In the genomic region with DNA sequence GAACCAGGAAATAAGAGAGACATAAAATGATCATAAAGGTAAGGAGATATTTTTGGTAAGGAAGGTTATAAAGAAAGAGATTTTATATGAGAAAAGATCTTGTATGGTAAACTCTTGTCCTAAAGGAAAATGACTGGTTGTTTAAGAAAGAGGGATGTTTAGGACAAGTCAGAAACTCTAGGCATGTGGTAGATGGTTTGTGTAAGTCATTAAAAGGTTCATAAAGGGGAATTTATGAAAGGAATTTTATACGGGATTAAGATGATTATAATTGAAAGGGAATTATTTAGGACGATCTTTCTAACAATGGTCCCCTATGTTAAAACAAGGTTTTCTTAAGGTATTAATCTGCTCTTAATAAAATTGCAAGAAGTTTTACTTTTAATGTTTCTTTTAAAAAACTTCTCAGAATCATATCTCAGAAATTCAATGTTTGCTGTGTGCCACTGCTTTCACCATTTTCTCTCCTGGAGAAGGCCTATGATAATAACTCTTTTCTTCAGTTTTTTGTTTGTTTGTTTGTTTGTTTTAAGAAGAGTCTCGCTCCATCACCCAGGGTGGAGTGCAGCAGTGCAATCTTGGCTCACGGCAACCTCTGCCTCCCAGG, we compare ENCODE assay signal across 31 cellular contexts.
"Had no signal": no experiment of that assay in that cellular context is flagged by ENCODE, and none has a peak within 500 bp of the region (broad histone marks: within the 10 kb centered on the region; RNA-seq: fewer than 3 reads in every experiment).

No MANE protein-coding gene starts in this region.

- DNase-seq: activated B cell treated with CpG ODN at 0.5 μM for 24 hours; activated CD4-positive, alpha-beta memory T cell treated with anti-CD3 and anti-CD28 coated beads for 36 hours; activated CD4-positive, alpha-beta T cell treated with anti-CD3 and anti-CD28 coated beads for 4 hours; activated CD4-positive, alpha-beta T cell treated with anti-CD3 and anti-CD28 coated beads, Interleukin-2, amount 10 ng/mL, durations not matched to agents 24 days and 14 days; activated CD4-positive, alpha-beta T cell treated with anti-CD3 and anti-CD28 coated beads, Interleukin-2, amount 50 U/mL, for 1 hour; activated CD4-positive, alpha-beta T cell treated with anti-CD3 and anti-CD28 coated beads, Interleukin-2, amount 50 U/mL, for 4 hours; activated CD8-positive, alpha-beta memory T cell treated with anti-CD3 and anti-CD28 coated beads, Interleukin-2, amount 50 U/mL, for 4 hours; activated CD8-positive, alpha-beta T cell treated with anti-CD3 and anti-CD28 coated beads for 36 hours; activated effector memory CD4-positive, alpha-beta T cell treated with anti-CD3 and anti-CD28 coated beads, Interleukin-2, amount 50 U/mL, for 16 hours; activated gamma-delta T cell treated with Interleukin-2 at 50 U/mL for 16 hours; activated naive CD4-positive, alpha-beta T cell; activated naive CD4-positive, alpha-beta T cell treated with anti-CD3 and anti-CD28 coated beads for 36 hours; activated naive CD4-positive, alpha-beta T cell treated with anti-CD3 and anti-CD28 coated beads, Interleukin-2, amount 50 U/mL, for 16 hours; activated naive CD8-positive, alpha-beta T cell treated with anti-CD3 and anti-CD28 coated beads for 36 hours; activated T-cell treated with anti-CD3 and anti-CD28 coated beads for 4 hours; activated T-cell treated with anti-CD3 and anti-CD28 coated beads, Interleukin-2, amount 50 U/mL, for 1 hour; activated T-cell treated with anti-CD3 and anti-CD28 coated beads, Interleukin-2, amount 50 U/mL, for 4 hours; activated T-cell treated with anti-CD3 and anti-CD28 coated beads, Interleukin-2, amount 50 U/mL, for 72 hours; adrenal gland; amniotic stem cell; anterior cingulate cortex; caudate nucleus; cerebellar nuclear complex; T-helper 1 cell; T-helper 2 cell; T-helper 9 cell had no signal

- H3K9me3 ChIP-seq: adrenal gland, ascending aorta had no signal

- H3K27ac ChIP-seq: adrenal gland, ascending aorta, cardiac muscle cell, VCaP had no signal

- FAIRE-seq: bronchial epithelial cell, TTC549 had no signal

- H3K36me3 ChIP-seq: adrenal gland, ascending aorta, cardiac muscle cell had no signal

- H3K4me3 ChIP-seq: adrenal gland, ascending aorta, cardiac muscle cell had no signal

- H3K4me1 ChIP-seq: adrenal gland had no signal
